18 cellular contexts compared by ENCODE assay signal in genomic region chr17:46925185-46925858, GRCh38. TPM values are rescaled to one million over a fixed set of nuclear protein-coding genes. Genes with fewer than 3 reads are reported as not detected.
DNase-seq lines count a peak whose midpoint lies in the region; ATAC-seq, FAIRE-seq and TF ChIP-seq lines count a peak whose summit lies in the region.
"Had no signal": no experiment of that assay in that cellular context is flagged by ENCODE, and none has a peak within 500 bp of the region (broad histone marks: within the 10 kb centered on the region; RNA-seq: fewer than 3 reads in every experiment).

No MANE protein-coding gene starts in this region.

- H3K27me3 Mint-ChIP-seq in activated naive CD4-positive, alpha-beta T cell treated with anti-CD3 and anti-CD28 coated beads for 36 hours (ENCODE audit: low read depth): no peaks in the 10 kb centered on the region

- WGBS in SK-N-SH (ENCODE audit: low lambda C conversion rate): 68% methylated on average over 5 of the region's 5 CpGs
- WGBS in GM12878 (ENCODE audit: insufficient coverage, insufficient replicate concordance, low lambda C conversion rate, missing lambda C conversion rate): 89% methylated on average over 5 of the region's 5 CpGs

- no peak for TF ChIP-seq POLR2A in GM12878 (IDR thresholded peaks at IDR 0.05; ENCODE audit: low read depth, low read length)

- peaks cover 18 to 42% of the 10 kb centered on the region in 2 experiments for H3K36me3 ChIP-seq in SK-N-SH (replicated peaks in 1 of 2; ENCODE audit: control insufficient read depth in 1 of 2, insufficient read depth in 2 of 2, low read length in 1 of 2)
- H3K36me3 ChIP-seq in Loucy (ENCODE audit: insufficient read depth, low read length): peaks cover 10% of the 10 kb centered on the region; the same call in 1 of the 2 replicates
- H3K36me3 ChIP-seq in GM12878 (ENCODE audit: control insufficient read depth in 2 of 2, insufficient read depth in 2 of 2, low read length in 1 of 2): peaks cover 1 to 17% of the 10 kb centered on the region in 2 experiments; a peak in 3 of 4 replicates
- peaks cover 24% of the 10 kb centered on the region for H3K36me3 ChIP-seq in osteoblast (ENCODE audit: insufficient read depth, low read length)

- H3K9me3 ChIP-seq in SK-N-SH (no peaks in the 10 kb centered on the region), Loucy (ENCODE audit: insufficient read depth, low read depth, low read length) (no peaks in the 10 kb centered on the region), GM12878 (replicated peaks; ENCODE audit: control insufficient read depth, insufficient read depth, low read length) (no peaks in the 10 kb centered on the region), osteoblast (ENCODE audit: low read depth, low read length) (no peaks in the 10 kb centered on the region)
- H3K9me3 ChIP-seq: pancreas had no signal

- H2AFZ ChIP-seq in SK-N-SH (ENCODE audit: low read depth) (no peak overlapping the region), Loucy (ENCODE audit: low read length) (no peak overlapping the region), GM12878 (ENCODE audit: control insufficient read depth, low read depth, low read length) (no peak overlapping the region), osteoblast (ENCODE audit: low read length) (no peak overlapping the region)

- SMC1A ChIA-PET in GM12878 (lab: Charles Lee; ENCODE audit: uncharacterized antibody, unreplicated experiment): no interaction called here

- H3K9me3 Mint-ChIP-seq in activated naive CD4-positive, alpha-beta T cell treated with anti-CD3 and anti-CD28 coated beads for 36 hours: no peaks in the 10 kb centered on the region

- in situ Hi-C loops in GM12878 (cut with MboI): no loop called here

- no peak overlapping the region for H3K27ac Mint-ChIP-seq in activated naive CD4-positive, alpha-beta T cell treated with anti-CD3 and anti-CD28 coated beads for 36 hours

- H3K27me3 ChIP-seq in SK-N-SH (ENCODE audit: insufficient read depth) (no peaks in the 10 kb centered on the region), Loucy (ENCODE audit: insufficient read depth, low read length, poor library complexity, severe bottlenecking) (peaks cover 4% of the 10 kb centered on the region), GM12878 (replicated peaks in 1 of 2; ENCODE audit: control insufficient read depth in 2 of 2, insufficient read depth in 2 of 2, low read length in 1 of 2) (no peaks in the 10 kb centered on the region), osteoblast (ENCODE audit: insufficient read depth, low read length) (no peaks in the 10 kb centered on the region)
- H3K27me3 ChIP-seq: pancreas had no signal

- peaks cover 64% of the 10 kb centered on the region for H4K20me1 ChIP-seq in SK-N-SH (ENCODE audit: insufficient read depth)
- H4K20me1 ChIP-seq in Loucy (ENCODE audit: insufficient read depth, low read length, poor library complexity, severe bottlenecking): peaks cover 37% of the 10 kb centered on the region
- peaks cover 4% of the 10 kb centered on the region for H4K20me1 ChIP-seq in GM12878 (ENCODE audit: control insufficient read depth, insufficient read depth)
- H4K20me1 ChIP-seq in osteoblast (ENCODE audit: insufficient read depth, low read length): peaks cover 67% of the 10 kb centered on the region

- H3K4me3 ChIP-seq in SK-N-SH (ENCODE audit: low read depth in 2 of 2, low read length in 1 of 2) (no peak overlapping the region), Loucy (ENCODE audit: low read length, poor library complexity, severe bottlenecking) (peak overlapping the region; percentile 99), GM12878 (peak overlapping the region; percentile 80; the same call in 1 of the 2 replicates), osteoblast (ENCODE audit: insufficient read depth, low read length) (no peak overlapping the region)
- H3K4me3 ChIP-seq: pancreas had no signal

- POLR2A ChIA-PET in SK-N-SH (lab: Yijun Ruan, JAX) (no interaction called here), GM12878 (lab: Charles Lee) (no interaction called here)

- TF ChIP-seq CTCF in SK-N-SH (IDR thresholded peaks at IDR 0.05) (no peak), Loucy (conservative IDR thresholded peaks at IDR 0.05; ENCODE audit: low read length) (no peak), GM12878 (IDR thresholded peaks at IDR 0.05 in 2 of 3, conservative IDR thresholded peaks at IDR 0.05 in 1 of 3; ENCODE audit: control insufficient read depth in 2 of 3, extremely low read depth in 1 of 3, insufficient read depth in 1 of 3, low read depth in 3 of 3, low read length in 3 of 3) (no peak), osteoblast (IDR thresholded peaks at IDR 0.05; ENCODE audit: extremely low read depth, low read depth, low read length) (no peak)

- H3K27ac ChIP-seq in SK-N-SH (ENCODE audit: low read depth in 2 of 2, low read length in 1 of 2) (no peak overlapping the region), GM12878 (ENCODE audit: control insufficient read depth, insufficient read depth) (no peak overlapping the region), osteoblast (ENCODE audit: low read depth, low read length) (no peak overlapping the region)
- H3K27ac ChIP-seq: pancreas had no signal

- no peaks in the 10 kb centered on the region for H3K36me3 Mint-ChIP-seq in activated naive CD4-positive, alpha-beta T cell treated with anti-CD3 and anti-CD28 coated beads for 36 hours (ENCODE audit: low read depth)

- H3K4me1 Mint-ChIP-seq in activated naive CD4-positive, alpha-beta T cell treated with anti-CD3 and anti-CD28 coated beads for 36 hours (ENCODE audit: low read depth): peaks cover 58% of the 10 kb centered on the region

- no peak for TF ChIP-seq RAD21 in SK-N-SH (IDR thresholded peaks at IDR 0.05; ENCODE audit: low read length)
- TF ChIP-seq RAD21 in GM12878 (IDR thresholded peaks at IDR 0.05; ENCODE audit: insufficient read depth, low read depth, low read length): no peak

- no TSS peak for BruUV-seq in GM12878 (replicated peaks; lab: Mats Ljungman, UMichigan)

- TF ChIP-seq EP300 in SK-N-SH (IDR thresholded peaks at IDR 0.05; ENCODE audit: borderline replicate concordance in 1 of 2, low read depth in 1 of 2, low read length in 1 of 2) (no peak), GM12878 (IDR thresholded peaks at IDR 0.05; ENCODE audit: borderline replicate concordance in 1 of 2, control insufficient read depth in 1 of 2, low read depth in 2 of 2, low read length in 2 of 2) (no peak)

- no peaks in the 10 kb centered on the region for H3K9me2 ChIP-seq in SK-N-SH
- H3K9me2 ChIP-seq in Loucy (replicated peaks; ENCODE audit: low read depth, low read length): no peaks in the 10 kb centered on the region

- H3F3A ChIP-seq in SK-N-SH (replicated peaks; ENCODE audit: insufficient read depth): peaks cover 9% of the 10 kb centered on the region
- peaks cover 2% of the 10 kb centered on the region; the same call in 1 of the 2 replicates for H3F3A ChIP-seq in Loucy (ENCODE audit: low read depth)

- RAD21 ChIA-PET in GM12878 (lab: Charles Lee; ENCODE audit: unreplicated experiment): no interaction called here

- no peak overlapping the region for H3K9ac ChIP-seq in SK-N-SH
- H3K9ac ChIP-seq in Loucy (ENCODE audit: low read depth, low read length, poor library complexity, severe bottlenecking): peak overlapping the region; percentile 92
- no peak overlapping the region for H3K9ac ChIP-seq in GM12878 (ENCODE audit: control insufficient read depth, insufficient read depth, low read length)

- H3K79me2 ChIP-seq in SK-N-SH (ENCODE audit: insufficient read depth) (peaks cover 74% of the 10 kb centered on the region), Loucy (ENCODE audit: insufficient read depth, low read length) (peaks cover 65% of the 10 kb centered on the region), GM12878 (ENCODE audit: control insufficient read depth, insufficient read depth, low read length) (peaks cover 64% of the 10 kb centered on the region), osteoblast (ENCODE audit: insufficient read depth, low read length) (peaks cover 75% of the 10 kb centered on the region)

- intact Hi-C loops in GM12878 (cut with micrococcal nuclease; ENCODE audit: unreplicated experiment): no loop called here
- intact Hi-C loops in left ventricle myocardium superior (cut with micrococcal nuclease): loop anchor here (10.0 kb wide), 1 partner anchor 81 kb away; no protein-coding TSS in a partner anchor
- intact Hi-C loops in activated naive CD4-positive, alpha-beta T cell treated with anti-CD3 and anti-CD28 coated beads for 36 hours (cut with micrococcal nuclease): loop anchor here (10.0 kb wide), 2 partner anchors 139 to 259 kb away; partner anchors contain the start of gene CDC27

- H3K4me3 Mint-ChIP-seq in activated naive CD4-positive, alpha-beta T cell treated with anti-CD3 and anti-CD28 coated beads for 36 hours: no peak overlapping the region

- H3K4me2 ChIP-seq in SK-N-SH (peak overlapping the region; percentile 3; the same call in 1 of the 2 replicates), Loucy (ENCODE audit: low read depth, low read length, poor library complexity, severe bottlenecking) (peak overlapping the region; percentile 84), GM12878 (ENCODE audit: control insufficient read depth, insufficient read depth) (peak overlapping the region; percentile 93), osteoblast (ENCODE audit: insufficient read depth, low read length) (peak overlapping the region; percentile 10)

- H3K4me1 ChIP-seq in SK-N-SH (ENCODE audit: control insufficient read depth in 1 of 2, insufficient read depth in 2 of 2, low read depth in 1 of 2, low read length in 1 of 2): peaks cover 8 to 49% of the 10 kb centered on the region in 2 experiments; a peak in 2 of 4 replicates
- H3K4me1 ChIP-seq in Loucy (ENCODE audit: insufficient read depth, low read length, poor library complexity, severe bottlenecking): peaks cover 55% of the 10 kb centered on the region
- H3K4me1 ChIP-seq in GM12878 (ENCODE audit: control insufficient read depth, insufficient read depth, low read length): 0 out of 2 replicates have a peak, but pooled peaks cover 4% of the 10 kb centered on the region
- peaks cover 15% of the 10 kb centered on the region for H3K4me1 ChIP-seq in osteoblast (ENCODE audit: insufficient read depth, low read length)

- FAIRE-seq in GM12878 (lab: Jason Lieb, UNC): no peak
- FAIRE-seq: pancreas had no signal

- ATAC-seq in SK-N-SH treated with all-trans-retinoic acid at 6 μM for 48 hours (no peak), GM12878 (no peak), left ventricle myocardium superior (no peak)
- ATAC-seq: pancreas had no signal

- no peak for DNase-seq in SK-N-SH
- DNase-seq in GM12878 (ENCODE audit: low read depth, low spot score): no peak
- DNase-seq in osteoblast (ENCODE audit: insufficient read length, low spot score, missing footprints): no peak
- no peak for DNase-seq in left ventricle myocardium superior
- DNase-seq in NCI-H82 (lab: John Stamatoyannopoulos, UW): no peak
- no peak for DNase-seq in activated naive CD4-positive, alpha-beta T cell treated with anti-CD3 and anti-CD28 coated beads for 36 hours
- DNase-seq: activated CD8-positive, alpha-beta memory T cell treated with anti-CD3 and anti-CD28 coated beads, Interleukin-2, amount 50 U/mL, for 4 hours; aorta; NCI-H1105; pancreas; stimulated activated CD4-positive, alpha-beta T cell treated with anti-CD3 and anti-CD28 coated beads, Interleukin-12 subunit alpha, Interleukin-12 subunit beta, amount 100 ng/mL, for 4 hours had no signal

- CTCF ChIA-PET in SK-N-SH (lab: Yijun Ruan, JAX) (interaction anchor here (1.4 to 6.7 kb wide), 3 partner anchors 14 to 84 kb away, joined by 4 to 49 read pairs (median 10); no protein-coding TSS in a partner anchor), GM12878 (lab: Yijun Ruan, JAX) (interaction anchor here (1.5 to 2.1 kb wide), 2 partner anchors 11 to 17 kb away, joined by 3 to 12 read pairs; no protein-coding TSS in a partner anchor)
- CTCF ChIA-PET in activated naive CD4-positive, alpha-beta T cell treated with anti-CD3 and anti-CD28 coated beads for 36 hours (lab: Charles Lee): interaction anchor here (1.2 to 1.3 kb wide), 4 partner anchors 16 to 90 kb away, joined by 3 to 10 read pairs (median 3); no protein-coding TSS in a partner anchor

RNA-seq across cellular contexts. Expression of gene GOSR2, which starts 2.4 kb away (rescaled TPM):
- polyA plus RNA-seq in SK-N-SH (2012; rRNA removed) (74.2 and 105 TPM in 2 replicates), GM12878 (2011; rRNA removed) (51.8 and 60.4 TPM in 2 replicates), GM12878 (2014; fragmentation: Illumina TruSeq; extraction: Trizol) (34.9 and 35.7 TPM in 2 replicates), GM12878 (2014; fragmentation: Nextera tagmentation; extraction: Ambion mirVana) (10 to 100 TPM; 49.2 to 59.1 TPM), GM12878 (2014; rRNA removed) (35.4 and 44.8 TPM in 2 replicates), GM12878 (2016; fragmentation: Nextera tagmentation; extraction: Ambion mirVana) (10 to 100 TPM; 59.7 to 64.5 TPM)
- polyA plus RNA-seq in SK-N-SH (2012; cell fraction: cytosol; rRNA removed): 76.2 and 84.0 TPM in 2 replicates
- 112 and 147 TPM in 2 replicates for polyA plus RNA-seq in SK-N-SH (2012; cell fraction: nucleus; rRNA removed)
- total RNA-seq in GM12878 (2013; cell fraction: nucleolus; rRNA removed): 153 and 161 TPM in 2 replicates
- total RNA-seq in GM12878 (2014; rRNA removed) (31.2 and 35.3 TPM in 2 replicates), GM12878 (2014; rRNA removed; fragmentation: Illumina TruSeq; extraction: Trizol) (28.7 and 30.1 TPM in 2 replicates), GM12878 (2021) (41.4 and 43.4 TPM in 2 replicates), osteoblast (43.9 and 44.9 TPM in 2 replicates), left ventricle myocardium superior (35.2 TPM)
- 21.3 TPM for polyA plus RNA-seq in GM12878 (2011; ENCODE audit: low read depth)
- 43.8 and 47.7 TPM in 2 replicates for polyA plus RNA-seq in GM12878 (2011; cell fraction: cytosol; rRNA removed)
- polyA plus RNA-seq in GM12878 (2011; cell fraction: nucleus; rRNA removed): 63.8 and 70.5 TPM in 2 replicates
- polyA plus RNA-seq in GM12878 (2012): 27.7 and 28.7 TPM in 2 replicates
- polyA minus RNA-seq in GM12878 (2011; rRNA and poly(A)+ RNA removed): 62.2 and 62.3 TPM in 2 replicates
- polyA minus RNA-seq in GM12878 (2011; cell fraction: cytosol; rRNA and poly(A)+ RNA removed): 9.0 and 14.3 TPM in 2 replicates
- polyA minus RNA-seq in GM12878 (2011; cell fraction: nucleus; rRNA and poly(A)+ RNA removed): 49.7 and 73.7 TPM in 2 replicates
- total RNA-seq in activated naive CD4-positive, alpha-beta T cell treated with anti-CD3 and anti-CD28 coated beads for 36 hours: 10 to 100 TPM; 32.8 to 38.1 TPM

RNA-seq across cellular contexts. Expression of gene RPRML, which starts 53.7 kb away (rescaled TPM):
- polyA plus RNA-seq in SK-N-SH (2012; rRNA removed): not detected in 2 replicates
- polyA plus RNA-seq in SK-N-SH (2012; cell fraction: cytosol; rRNA removed): not detected in 2 replicates
- polyA plus RNA-seq in SK-N-SH (2012; cell fraction: nucleus; rRNA removed): 0.06 TPM in 1 of 2 replicates, not detected in the other
- total RNA-seq in GM12878 (2013; cell fraction: nucleolus; rRNA removed): not detected in 2 replicates
- not detected in 2 replicates for total RNA-seq in GM12878 (2014; rRNA removed)
- not detected in 2 replicates for total RNA-seq in GM12878 (2014; rRNA removed; fragmentation: Illumina TruSeq; extraction: Trizol)
- total RNA-seq in GM12878 (2021): not detected in 2 replicates
- polyA plus RNA-seq in GM12878 (2011; ENCODE audit: low read depth): not detected
- not detected in 2 replicates for polyA plus RNA-seq in GM12878 (2011; rRNA removed)
- not detected in 2 replicates for polyA plus RNA-seq in GM12878 (2011; cell fraction: cytosol; rRNA removed)
- not detected in 2 replicates for polyA plus RNA-seq in GM12878 (2011; cell fraction: nucleus; rRNA removed)
- polyA plus RNA-seq in GM12878 (2012): not detected in 2 replicates
- not detected in 2 replicates for polyA plus RNA-seq in GM12878 (2014; fragmentation: Illumina TruSeq; extraction: Trizol)
- polyA plus RNA-seq in GM12878 (2014; fragmentation: Nextera tagmentation; extraction: Ambion mirVana): not detected
- polyA plus RNA-seq in GM12878 (2014; rRNA removed): not detected in 2 replicates
- polyA plus RNA-seq in GM12878 (2016; fragmentation: Nextera tagmentation; extraction: Ambion mirVana): not detected
- not detected in 2 replicates for polyA minus RNA-seq in GM12878 (2011; rRNA and poly(A)+ RNA removed)
- not detected in 2 replicates for polyA minus RNA-seq in GM12878 (2011; cell fraction: cytosol; rRNA and poly(A)+ RNA removed)
- polyA minus RNA-seq in GM12878 (2011; cell fraction: nucleus; rRNA and poly(A)+ RNA removed): not detected in 2 replicates
- not detected in 2 replicates for total RNA-seq in osteoblast
- 0.32 TPM for total RNA-seq in left ventricle myocardium superior
- total RNA-seq in activated naive CD4-positive, alpha-beta T cell treated with anti-CD3 and anti-CD28 coated beads for 36 hours: not detected
- total RNA-seq: A673, fibroblast of lung, HT-29, lung microvascular endothelial cell, NCI-H460 had no signal
- polyA plus RNA-seq: fibroblast of lung had no signal

Comparison
In these comparisons a context has a peak if more than half of its experiments do, and no peak if none do; other contexts are left out.
1. H3K4me2 ChIP-seq: peak in every context shown above with its lines; median percentile 93 in GM12878; 84 in Loucy; 10 in osteoblast; 3 in SK-N-SH.
2. H3K4me3 ChIP-seq: peak in Loucy (single experiment) and GM12878 (single experiment); none in SK-N-SH (0 of 2) and osteoblast (single experiment).